ENCODE assay signal across 10 cellular contexts in genomic region chr12:120225200-120225558, GRCh38. TPM values are rescaled to one million over a fixed set of nuclear protein-coding genes. Genes with fewer than 3 reads are reported as not detected.
DNase-seq lines count a peak whose midpoint lies in the region; ATAC-seq and TF ChIP-seq lines count a peak whose summit lies in the region.
"Had no signal": no experiment of that assay in that cellular context is flagged by ENCODE, and none has a peak within 500 bp of the region (broad histone marks: within the 10 kb centered on the region; RNA-seq: fewer than 3 reads in every experiment).

No MANE protein-coding gene starts in this region.

- H2BK5ac ChIP-seq in H9 (ENCODE audit: insufficient read length, low read length), result no peak overlapping the region

- H3K27me3 Mint-ChIP-seq in H9 (ENCODE audit: low read depth) (no peaks in the 10 kb centered on the region), brain (no peaks in the 10 kb centered on the region)
- H3K27me3 Mint-ChIP-seq in naive thymus-derived CD4-positive, alpha-beta T cell, result no peaks in the 10 kb centered on the region

- H4K20me1 ChIP-seq in H9 (ENCODE audit: control insufficient read depth, insufficient read depth, insufficient read length), result no peaks in the 10 kb centered on the region

- H2BK15ac ChIP-seq in H9 (ENCODE audit: low read depth, low read length), result no peak overlapping the region

- H3K4me1 ChIP-seq in ACC112 (ENCODE audit: control insufficient read depth, insufficient read depth, low read length, unreplicated experiment) (peaks cover 65% of the 10 kb centered on the region), H9 (ENCODE audit: insufficient read depth, low read length) (peaks cover 10% of the 10 kb centered on the region)
- peaks cover 37 to 44% of the 10 kb centered on the region in 2 donors for H3K4me1 ChIP-seq in naive thymus-derived CD4-positive, alpha-beta T cell (ENCODE audit: control insufficient read depth in 2 of 2, insufficient read depth in 2 of 2, low read length in 2 of 2)

- no peak overlapping the region for H2BK120ac ChIP-seq in H9 (ENCODE audit: low read depth, low read length, poor library complexity, severe bottlenecking)

- H3K4me3 ChIP-seq in ACC112 (ENCODE audit: low read depth, low read length), result no peak overlapping the region
- H3K4me3 ChIP-seq in naive thymus-derived CD4-positive, alpha-beta T cell (ENCODE audit: low read length), result no peak overlapping the region

- H3T11ph ChIP-seq in H9 (ENCODE audit: low read length), result no peak overlapping the region

- DNase-seq in H9, result no peak
- DNase-seq in naive thymus-derived CD4-positive, alpha-beta T cell, result no peak
- DNase-seq in left lobe of liver (ENCODE audit: low spot score), result no peak
- no peak for DNase-seq in HT-29 (ENCODE audit: low spot score)
- DNase-seq: activated B cell treated with CpG ODN at 0.5 μM for 24 hours, NCI-H1417 treated with DMSO at 0.1 percent for 48 hours had no signal

- H3K56ac ChIP-seq in H9 (ENCODE audit: insufficient read length, low read depth, low read length), result no peak overlapping the region

- H3K27ac Mint-ChIP-seq in H9 (peak overlapping the region in 2 of 3 experiments; percentile 85 to 86; a peak in 4 of 7 replicates), brain (peak overlapping the region; percentile 68 to 98 (median 87))
- peak overlapping the region; percentile 36 to 92 (median 80) for H3K27ac Mint-ChIP-seq in naive thymus-derived CD4-positive, alpha-beta T cell
- H3K27ac Mint-ChIP-seq: activated B cell treated with CpG ODN at 0.5 μM for 24 hours had no signal

- intact Hi-C loops in naive thymus-derived CD4-positive, alpha-beta T cell (cut with micrococcal nuclease), result no loop called here

- H3K4me3 Mint-ChIP-seq in H9 (no peak overlapping the region; a peak in 1 of 5 replicates), brain (peak overlapping the region; percentile 15 to 69 (median 38))
- H3K4me3 Mint-ChIP-seq in naive thymus-derived CD4-positive, alpha-beta T cell, result peak overlapping the region in 4 of 10 donors; percentile 29 to 67 (median 56)
- H3K4me3 Mint-ChIP-seq: activated B cell treated with CpG ODN at 0.5 μM for 24 hours had no signal

- H3K27me3 ChIP-seq in ACC112 (ENCODE audit: insufficient read depth, low read length) (no peaks in the 10 kb centered on the region), H9 (ENCODE audit: insufficient read depth, low read length) (no peaks in the 10 kb centered on the region; the same call in 1 of the 2 replicates)
- H3K27me3 ChIP-seq in naive thymus-derived CD4-positive, alpha-beta T cell (ENCODE audit: control insufficient read depth in 2 of 2, insufficient read depth in 2 of 2, low read length in 2 of 2), result no peaks in the 10 kb centered on the region

- WGBS in H9 (ENCODE audit: extremely low coverage, insufficient read length, low lambda C conversion rate), result no CpG with 5 or more reads among the region's 9 CpGs

- H3K36me3 Mint-ChIP-seq in H9 (ENCODE audit: insufficient read depth in 1 of 3, low read depth in 3 of 3), result peaks cover 10 to 40% (median 38%) of the 10 kb centered on the region in 3 experiments; a peak in 6 of 7 replicates
- peaks cover 16% of the 10 kb centered on the region for H3K36me3 Mint-ChIP-seq in brain
- H3K36me3 Mint-ChIP-seq in naive thymus-derived CD4-positive, alpha-beta T cell, result peaks cover 0 to 11% (median 0%) of the 10 kb centered on the region in 5 donors

- H3K23ac ChIP-seq in H9 (ENCODE audit: insufficient read length, low read depth, low read length), result no peak overlapping the region

- CTCF ChIA-PET in naive thymus-derived CD4-positive, alpha-beta T cell (lab: Charles Lee), result interaction anchor here (1.0 to 8.9 kb wide), 5 partner anchors 10 to 66 kb away, joined by 3 to 286 read pairs (median 3); partner anchors contain the start of genes PXN and RPLP0

- TF ChIP-seq CTCF in H9 (conservative IDR thresholded peaks at IDR 0.05) (no peak), brain (conservative IDR thresholded peaks at IDR 0.05) (no peak)

- H3K79me2 ChIP-seq in ACC112 (ENCODE audit: control insufficient read depth, insufficient read depth, low read length, unreplicated experiment), result peaks cover 90% of the 10 kb centered on the region
- H3K79me2 ChIP-seq in H9 (ENCODE audit: insufficient read depth, low read length), result peaks cover 3% of the 10 kb centered on the region; the same call in 1 of the 2 replicates

- no peak overlapping the region for H2BK12ac ChIP-seq in H9 (ENCODE audit: insufficient read length, low read depth, low read length)

- H3K9ac ChIP-seq in H9 (ENCODE audit: extremely low read depth, insufficient read length, low read length), result no peak overlapping the region

- H4K91ac ChIP-seq in H9 (ENCODE audit: insufficient read length, low read depth, low read length), result no peak overlapping the region

- no peak overlapping the region for H4K5ac ChIP-seq in H9 (ENCODE audit: insufficient read length, low read depth, low read length)

- no peak overlapping the region for H3K4ac ChIP-seq in H9 (ENCODE audit: low read depth, low read length)

- no peak for ATAC-seq in naive thymus-derived CD4-positive, alpha-beta T cell
- ATAC-seq in HG03432 (IDR thresholded peaks at IDR 0.05; ENCODE audit: unreplicated experiment), result no peak
- ATAC-seq in left lobe of liver, result no peak
- no peak for ATAC-seq in HG02588 (IDR thresholded peaks at IDR 0.05; ENCODE audit: unreplicated experiment)

- peaks cover 29% of the 10 kb centered on the region; the same call in 1 of the 2 replicates for H3K36me3 ChIP-seq in ACC112 (ENCODE audit: insufficient read depth, low read length)
- H3K36me3 ChIP-seq in naive thymus-derived CD4-positive, alpha-beta T cell (ENCODE audit: control insufficient read depth in 2 of 3, insufficient read depth in 3 of 3, low read length in 3 of 3), result peaks cover 23 to 60% (median 31%) of the 10 kb centered on the region in 3 experiments

- no peak overlapping the region for H2AFZ ChIP-seq in ACC112 (ENCODE audit: low read length, unreplicated experiment)
- H2AFZ ChIP-seq in H9 (ENCODE audit: low read length), result no peak overlapping the region

- no peaks in the 10 kb centered on the region for H3K9me3 ChIP-seq in H9 (ENCODE audit: control insufficient read depth, low read depth, low read length)
- no peaks in the 10 kb centered on the region for H3K9me3 ChIP-seq in naive thymus-derived CD4-positive, alpha-beta T cell (ENCODE audit: control insufficient read depth in 2 of 3, low read length in 3 of 3)

- no peak overlapping the region for H3K14ac ChIP-seq in H9 (ENCODE audit: insufficient read depth, low read length)

- no peak overlapping the region for H2AK5ac ChIP-seq in H9 (ENCODE audit: insufficient read length, low read length)

- POLR2A ChIA-PET in naive thymus-derived CD4-positive, alpha-beta T cell (lab: Charles Lee), result interaction anchor here (1.1 to 9.6 kb wide), 6 partner anchors 24 to 65 kb away, joined by 3 to 205 read pairs (median 6); partner anchors contain the start of genes RNU4-1, RNU4-2 and RPLP0

- H3K9me3 Mint-ChIP-seq in H9 (no peaks in the 10 kb centered on the region), brain (no peaks in the 10 kb centered on the region)
- no peaks in the 10 kb centered on the region for H3K9me3 Mint-ChIP-seq in naive thymus-derived CD4-positive, alpha-beta T cell
- H3K9me3 Mint-ChIP-seq: activated B cell treated with CpG ODN at 0.5 μM for 24 hours had no signal

- no peak overlapping the region for H2BK20ac ChIP-seq in H9 (ENCODE audit: low read depth, low read length, poor library complexity, severe bottlenecking)

- no peak overlapping the region for H4K8ac ChIP-seq in H9 (replicated peaks; ENCODE audit: insufficient read length, low read depth, low read length)

- peaks cover 40 to 46% of the 10 kb centered on the region in 2 experiments for H3K4me1 Mint-ChIP-seq in H9
- H3K4me1 Mint-ChIP-seq in brain, result peaks cover 49% of the 10 kb centered on the region
- H3K4me1 Mint-ChIP-seq in naive thymus-derived CD4-positive, alpha-beta T cell, result peaks cover 32 to 58% (median 51%) of the 10 kb centered on the region in 7 donors

- no peak overlapping the region for H3K4me2 ChIP-seq in H9 (ENCODE audit: insufficient read depth, insufficient read length, low read length)

- H3K18ac ChIP-seq in H9 (ENCODE audit: insufficient read length, low read depth, low read length), result no peak overlapping the region

- H3K27ac ChIP-seq in ACC112 (ENCODE audit: low read depth, low read length), result peak overlapping the region; percentile 52
- H3K27ac ChIP-seq in H9 (ENCODE audit: insufficient read length, low read depth, low read length), result no peak overlapping the region
- peak overlapping the region; percentile 25 for H3K27ac ChIP-seq in naive thymus-derived CD4-positive, alpha-beta T cell (ENCODE audit: low read depth, low read length)

- no peaks in the 10 kb centered on the region for H3K23me2 ChIP-seq in H9 (ENCODE audit: insufficient read length, low read depth, low read length, poor library complexity, severe bottlenecking)

- H3K79me1 ChIP-seq in H9 (ENCODE audit: insufficient read depth, low read depth, low read length, poor library complexity, severe bottlenecking), result no peaks in the 10 kb centered on the region

RNA-seq across cellular contexts. Expression of gene RPLP0, which starts 24.3 kb away (rescaled TPM):
- total RNA-seq in H9 (2021) (2,950 and 3,019 TPM in 2 replicates), left lobe of liver (743 TPM)
- polyA plus RNA-seq in brain (ENCODE audit: insufficient read depth, low read depth, low replicate concordance), result 2,030 TPM
- 1,000 to 10,000 TPM; 1,375 to 2,107 (median 1,573) TPM for total RNA-seq in naive thymus-derived CD4-positive, alpha-beta T cell
- polyA plus RNA-seq in naive thymus-derived CD4-positive, alpha-beta T cell, result 1,000 to 10,000 TPM; 1,871 to 2,384 TPM
- 5,263 and 5,354 TPM in 2 replicates for total RNA-seq in HT-29 (2014; rRNA removed; shearing (Covaris generic))

RNA-seq across cellular contexts. Expression of gene GCN1, which starts 30.7 kb away (rescaled TPM):
- total RNA-seq in H9 (2021) (125 and 137 TPM in 2 replicates), left lobe of liver (42.7 TPM)
- 28.1 TPM for polyA plus RNA-seq in brain (ENCODE audit: insufficient read depth, low read depth, low replicate concordance)
- 100 to 1,000 TPM in 4 of 5 experiments, 10 to 100 TPM in 1; 90.6 to 142 (median 132) TPM for total RNA-seq in naive thymus-derived CD4-positive, alpha-beta T cell
- 10 to 100 TPM; 20.3 to 36.4 TPM for polyA plus RNA-seq in naive thymus-derived CD4-positive, alpha-beta T cell
- total RNA-seq in HT-29 (2014; rRNA removed; shearing (Covaris generic)), result 217 and 227 TPM in 2 replicates

RNA-seq across cellular contexts. Expression of gene PXN, which starts 40.4 kb away (rescaled TPM):
- total RNA-seq in H9 (2021), result 88.9 and 92.8 TPM in 2 replicates
- polyA plus RNA-seq in brain (ENCODE audit: insufficient read depth, low read depth, low replicate concordance), result 60.2 TPM
- total RNA-seq in naive thymus-derived CD4-positive, alpha-beta T cell, result 100 to 1,000 TPM; 103 to 202 (median 158) TPM
- 100 to 1,000 TPM in 1 of 2 donors, 10 to 100 TPM in 1; 84.3 to 114 TPM for polyA plus RNA-seq in naive thymus-derived CD4-positive, alpha-beta T cell
- total RNA-seq in left lobe of liver, result 24.0 TPM
- 59.7 and 63.0 TPM in 2 replicates for total RNA-seq in HT-29 (2014; rRNA removed; shearing (Covaris generic))

Comparison
In these comparisons a context has a peak if more than half of its experiments do, and no peak if none do; other contexts are left out.
1. H3K4me3 Mint-ChIP-seq: peak in brain (5 of 5); none in H9 (0 of 2).
2. Peak in every context shown above with its lines, with median percentiles within 50 percentile points of each other: H3K27ac Mint-ChIP-seq.